Comparison of ENCODE assay signal across 1 cellular context in genomic region chr9:130660683-130661460, GRCh38.
TF ChIP-seq lines count a peak whose summit lies in the region.

No MANE protein-coding gene starts in this region.

TF ChIP-seq in HEK293, 187 proteins besides CTCF, POLR2A, EP300 and RAD21 (continued from another document):
- TF ChIP-seq ZNF639 (tag by site-specific recombination; IDR thresholded peaks at IDR 0.05) (no peak), PRDM10 (tag by site-specific recombination; IDR thresholded peaks at IDR 0.05) (peak; percentile 55), ZBTB6 (tag by site-specific recombination; IDR thresholded peaks at IDR 0.05) (peak; percentile 39; the same call in 1 of the 2 replicates), PATZ1 (tag by site-specific recombination; IDR thresholded peaks at IDR 0.05) (peak; percentile 45; the same call in 1 of the 2 replicates), ZNF391 (tag by site-specific recombination; IDR thresholded peaks at IDR 0.05; ENCODE audit: borderline replicate concordance, low read depth) (no peak), ZNF692 (tag by site-specific recombination; IDR thresholded peaks at IDR 0.05) (0 out of 2 replicates have a peak, but pooled peaks have one; percentile 33), ZNF280D (tag by site-specific recombination; IDR thresholded peaks at IDR 0.05) (no peak), ZNF707 (tag by site-specific recombination; IDR thresholded peaks at IDR 0.05) (no peak), SP2 (tag by site-specific recombination; IDR thresholded peaks at IDR 0.05) (peak; percentile 31)
